In the genomic region with DNA sequence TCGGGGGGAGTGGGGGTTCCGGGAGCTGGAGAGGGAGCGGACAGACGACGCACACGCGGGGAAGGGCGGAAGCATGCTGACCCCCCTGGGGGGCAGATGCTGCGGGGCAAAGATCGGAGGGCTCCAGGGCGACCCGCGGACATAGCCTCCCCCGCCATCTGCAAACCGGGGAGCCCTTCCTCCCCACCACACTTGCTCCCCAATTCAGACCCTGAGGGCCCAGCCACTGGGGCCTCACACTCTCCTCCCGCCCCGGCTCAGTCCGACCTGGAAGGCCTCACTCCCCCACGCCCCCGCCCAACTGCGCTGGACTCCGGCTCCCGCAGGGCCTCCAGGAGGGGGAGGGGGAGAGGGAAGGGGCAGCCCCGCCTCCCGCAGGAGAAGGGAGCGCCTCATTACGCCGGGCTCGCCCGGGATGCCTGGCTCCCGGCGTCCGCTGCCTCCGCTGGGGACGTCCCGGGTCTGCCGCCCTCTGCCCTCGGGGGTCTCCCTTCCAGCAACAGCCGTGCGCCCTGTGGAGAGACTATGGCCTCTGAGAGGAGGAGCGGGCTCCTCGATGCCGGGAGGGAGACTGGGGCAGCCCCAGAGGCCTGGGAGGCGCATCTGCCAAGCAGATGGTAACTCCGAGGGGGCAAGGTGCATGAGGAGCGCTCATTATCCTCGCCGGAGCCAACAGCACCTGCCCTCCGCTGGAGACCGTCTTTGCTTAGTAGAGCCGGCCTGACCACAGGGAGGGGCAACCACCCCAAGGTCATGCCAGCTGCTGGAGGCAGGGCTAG, we compare ENCODE assay signal across 7 cellular contexts. TPM values are rescaled to one million over a fixed set of nuclear protein-coding genes. Genes with fewer than 3 reads are reported as not detected.
DNase-seq lines count a peak whose midpoint lies in the region; ATAC-seq and TF ChIP-seq lines count a peak whose summit lies in the region.

No MANE protein-coding gene starts in this region.

- TF ChIP-seq POLR2A in sigmoid colon (IDR thresholded peaks at IDR 0.05), result peak in 1 of 2 donors; percentile 35

- peaks cover 76% of the 10 kb centered on the region for H3K27me3 ChIP-seq in H7 (ENCODE audit: control insufficient read depth, insufficient read depth, low read length)
- H3K27me3 ChIP-seq in iPS-20b (ENCODE audit: insufficient read depth, low read length), result peaks cover 87% of the 10 kb centered on the region
- H3K27me3 ChIP-seq in sigmoid colon, result no peaks in the 10 kb centered on the region

- DNase-seq in H7 (peak; percentile 95), NCI-H524 (lab: John Stamatoyannopoulos, UW) (peak; percentile 91 to 94), T47D (ENCODE audit: low read depth in 1 of 2, low spot score in 1 of 2) (peak; percentile 58 to 82), sigmoid colon (peak; percentile 95), GOT3 (lab: John Stamatoyannopoulos, UW) (no peak)

- H3K4me1 ChIP-seq in iPS-20b (ENCODE audit: insufficient read depth, low read length) (peaks cover 15% of the 10 kb centered on the region; the same call in 1 of the 2 replicates), sigmoid colon (peaks cover 0 to 49% (median 32%) of the 10 kb centered on the region in 4 donors)

- H3K4me3 ChIP-seq in H7 (ENCODE audit: insufficient read depth, low read depth, low read length) (peak overlapping the region; percentile 85), iPS-20b (ENCODE audit: low read length) (peak overlapping the region; percentile 86), sigmoid colon (peak overlapping the region; percentile 49 to 83 (median 80))

- in situ Hi-C loops in T47D (cut with HindIII; ENCODE audit: low pct_unique_long_range_greater_than_20kb, low sequenced_read_pairs), result no loop called here

- TF ChIP-seq EP300 in sigmoid colon (IDR thresholded peaks at IDR 0.05), result peak in 1 of 4 donors; percentile 25

- intact Hi-C loops in sigmoid colon (cut with DNase I), result loop anchor here (5.0 to 10.0 kb wide), 4 partner anchors 324 to 512 kb away; a partner anchor contains a TSS

- H3K27ac ChIP-seq in iPS-20b (ENCODE audit: low read length), result no peak overlapping the region
- peak overlapping the region; percentile 89 to 97 (median 92) for H3K27ac ChIP-seq in sigmoid colon

- ATAC-seq in GM21529 (IDR thresholded peaks at IDR 0.05; ENCODE audit: unreplicated experiment), result no peak

- no peaks in the 10 kb centered on the region for H3K9me3 ChIP-seq in iPS-20b (ENCODE audit: insufficient read depth, low read depth, low read length)
- H3K9me3 ChIP-seq in sigmoid colon, result no peaks in the 10 kb centered on the region

- TF ChIP-seq CTCF in sigmoid colon (IDR thresholded peaks at IDR 0.05), result no peak

- H3K9ac ChIP-seq in iPS-20b (ENCODE audit: low read depth, low read length), result peak overlapping the region; percentile 72; the same call in 1 of the 2 replicates

- 1 to 3% methylated on average over 51 of the region's 51 CpGs for WGBS in sigmoid colon, 2 donors

- H3K36me3 ChIP-seq in H7 (replicated peaks; ENCODE audit: control insufficient read depth, insufficient read depth, low read length) (no peaks in the 10 kb centered on the region), iPS-20b (ENCODE audit: insufficient read depth, low read depth, low read length) (no peaks in the 10 kb centered on the region), sigmoid colon (no peaks in the 10 kb centered on the region)

RNA-seq across cellular contexts. Expression of a gene that starts 0.6 kb away (rescaled TPM):
- total RNA-seq in H7 (2014; rRNA removed; shearing (Covaris generic)), result 0.92 and 1.5 TPM in 2 replicates
- total RNA-seq in sigmoid colon, result 10 to 100 TPM; 18.3 to 31.9 (median 28.0) TPM
- polyA plus RNA-seq in sigmoid colon, result 100 to 1,000 TPM in 2 of 3 donors, 10 to 100 TPM in 1; 43.9 to 247 (median 231) TPM

RNA-seq across cellular contexts. Expression of a gene that starts 21.3 kb away (rescaled TPM):
- 30.8 and 32.6 TPM in 2 replicates for total RNA-seq in H7 (2014; rRNA removed; shearing (Covaris generic))
- total RNA-seq in sigmoid colon, result 10 to 100 TPM; 26.8 to 34.1 (median 32.6) TPM
- polyA plus RNA-seq in sigmoid colon, result 10 to 100 TPM in 1 of 3 donors, 1 to 10 TPM in 2; 4.8 to 30.3 (median 9.2) TPM
